17 cellular contexts compared by ENCODE assay signal in genomic region chr2:99891358-99891757, GRCh38.
A peak's percentile ranks its signal among the peaks of the same experiment; 100 is the strongest.
DNase-seq lines count a peak whose midpoint lies in the region; ATAC-seq and TF ChIP-seq lines count a peak whose summit lies in the region.
"Had no signal": no experiment of that assay in that cellular context is flagged by ENCODE, and none has a peak within 500 bp of the region (broad histone marks: within the 10 kb centered on the region; RNA-seq: fewer than 3 reads in every experiment).

No MANE protein-coding gene starts in this region.

- POLR2A ChIA-PET in WTC11 (lab: Charles Lee) = no interaction called here

- TF ChIP-seq CTCF in GM23338 (conservative IDR thresholded peaks at IDR 0.05; ENCODE audit: low read depth in 2 of 2) (no peak), WTC11 (IDR thresholded peaks at IDR 0.05) (no peak)

- H3K36me3 Mint-ChIP-seq in GM23338 (ENCODE audit: low read depth) = no peaks in the 10 kb centered on the region
- no peaks in the 10 kb centered on the region for H3K36me3 Mint-ChIP-seq in WTC11
- H3K36me3 Mint-ChIP-seq in stimulated activated naive B cell treated with anti-CD40 and anti-IgM and Interleukin-4, amounts not matched to agents 10 μg/mL and 1 μg/mL and 100 μg/mL, for 72 hours = peaks cover 14 to 40% of the 10 kb centered on the region in 2 donors
- H3K36me3 Mint-ChIP-seq in effector memory CD8-positive, alpha-beta T cell (ENCODE audit: insufficient read depth) = peaks cover 2% of the 10 kb centered on the region
- H3K36me3 Mint-ChIP-seq: CD8-positive, alpha-beta memory T cell had no signal

- CTCF ChIA-PET in WTC11 (lab: Charles Lee) = interaction anchor here (1.5 kb wide), 1 partner anchor 371 kb away, joined by 6 read pairs; no protein-coding TSS in a partner anchor

- H3K27ac ChIP-seq in GM23338 (ENCODE audit: low read depth) = no peak overlapping the region

- no peaks in the 10 kb centered on the region for H3K36me3 ChIP-seq in GM23338 (ENCODE audit: insufficient read depth)

- no peak overlapping the region for H3K4me2 ChIP-seq in GM23338
- H3K4me2 ChIP-seq: SK-N-SH had no signal

- H3K9me3 Mint-ChIP-seq in GM23338 (no peaks in the 10 kb centered on the region), WTC11 (no peaks in the 10 kb centered on the region)
- no peaks in the 10 kb centered on the region for H3K9me3 Mint-ChIP-seq in stimulated activated naive B cell treated with anti-CD40 and anti-IgM and Interleukin-4, amounts not matched to agents 10 μg/mL and 1 μg/mL and 100 μg/mL, for 72 hours
- no peaks in the 10 kb centered on the region for H3K9me3 Mint-ChIP-seq in effector memory CD8-positive, alpha-beta T cell
- H3K9me3 Mint-ChIP-seq: CD8-positive, alpha-beta memory T cell had no signal

- no peak overlapping the region for H3K4me3 ChIP-seq in GM23338

- DNase-seq in GM23338 (ENCODE audit: low spot score) (no peak), WTC11 (ENCODE audit: low spot score) (no peak), myocyte (ENCODE audit: low read depth) (peak; percentile 23), NCI-H446 (lab: John Stamatoyannopoulos, UW) (no peak)
- no peak for DNase-seq in stimulated activated naive B cell treated with anti-CD40 and anti-IgM and Interleukin-4, amounts not matched to agents 10 μg/mL and 1 μg/mL and 100 μg/mL, for 72 hours
- no peak for DNase-seq in effector memory CD8-positive, alpha-beta T cell
- DNase-seq: ACHN; C1 segment of cervical spinal cord; CD8-positive, alpha-beta memory T cell; DMS53; GOT3; NCI-H1436; NCI-H1930; NCI-H748 treated with DMSO at 0.1 percent for 48 hours; Right ventricle myocardium superior had no signal

- peaks cover 7% of the 10 kb centered on the region; the same call in 1 of the 2 replicates for H3K4me1 ChIP-seq in GM23338 (ENCODE audit: insufficient read depth)

- H3F3A ChIP-seq in GM23338 (replicated peaks; ENCODE audit: low read depth) = no peaks in the 10 kb centered on the region

- ATAC-seq in GM23338 (peak; percentile 22; the same call in 2 of the 3 replicates), WTC11 (no peak), GM18861 (IDR thresholded peaks at IDR 0.05; ENCODE audit: unreplicated experiment) (no peak)
- ATAC-seq in stimulated activated naive B cell treated with anti-CD40 and anti-IgM and Interleukin-4, amounts not matched to agents 10 μg/mL and 1 μg/mL and 100 μg/mL, for 72 hours (replicated peaks) = no peak
- ATAC-seq in effector memory CD8-positive, alpha-beta T cell (replicated peaks) = no peak

- H3K4me3 Mint-ChIP-seq in GM23338 (no peak overlapping the region), WTC11 (no peak overlapping the region)
- H3K4me3 Mint-ChIP-seq in stimulated activated naive B cell treated with anti-CD40 and anti-IgM and Interleukin-4, amounts not matched to agents 10 μg/mL and 1 μg/mL and 100 μg/mL, for 72 hours = no peak overlapping the region
- no peak overlapping the region for H3K4me3 Mint-ChIP-seq in effector memory CD8-positive, alpha-beta T cell
- H3K4me3 Mint-ChIP-seq: CD8-positive, alpha-beta memory T cell had no signal

- H3K4me1 Mint-ChIP-seq in GM23338 (peaks cover 14% of the 10 kb centered on the region), WTC11 (peaks cover 18% of the 10 kb centered on the region)
- H3K4me1 Mint-ChIP-seq in stimulated activated naive B cell treated with anti-CD40 and anti-IgM and Interleukin-4, amounts not matched to agents 10 μg/mL and 1 μg/mL and 100 μg/mL, for 72 hours = peaks cover 7 to 12% of the 10 kb centered on the region in 2 donors
- H3K4me1 Mint-ChIP-seq in effector memory CD8-positive, alpha-beta T cell (ENCODE audit: low read depth in 2 of 2) = no peaks in the 10 kb centered on the region
- H3K4me1 Mint-ChIP-seq: CD8-positive, alpha-beta memory T cell had no signal

- H2AFZ ChIP-seq in GM23338 = peak overlapping the region; percentile 56; the same call in 1 of the 2 replicates

- no peaks in the 10 kb centered on the region for H3K79me2 ChIP-seq in GM23338 (replicated peaks; ENCODE audit: insufficient read depth)

- H3K9me2 ChIP-seq in GM23338 (ENCODE audit: insufficient read depth) = no peaks in the 10 kb centered on the region
- H3K9me2 ChIP-seq: SK-N-SH had no signal

- H3K27me3 ChIP-seq in GM23338 (ENCODE audit: insufficient read depth) = no peaks in the 10 kb centered on the region

- peaks cover 3% of the 10 kb centered on the region for H3K27me3 Mint-ChIP-seq in GM23338 (ENCODE audit: insufficient read depth, low read depth, poor library complexity)
- H3K27me3 Mint-ChIP-seq in WTC11 (ENCODE audit: low read depth) = no peaks in the 10 kb centered on the region; the same call in 1 of the 2 replicates
- no peaks in the 10 kb centered on the region for H3K27me3 Mint-ChIP-seq in stimulated activated naive B cell treated with anti-CD40 and anti-IgM and Interleukin-4, amounts not matched to agents 10 μg/mL and 1 μg/mL and 100 μg/mL, for 72 hours
- H3K27me3 Mint-ChIP-seq in effector memory CD8-positive, alpha-beta T cell = no peaks in the 10 kb centered on the region
- H3K27me3 Mint-ChIP-seq: CD8-positive, alpha-beta memory T cell had no signal

- no peaks in the 10 kb centered on the region for H4K20me1 ChIP-seq in GM23338 (replicated peaks; ENCODE audit: insufficient read depth)

- H3K27ac Mint-ChIP-seq in GM23338 (no peak overlapping the region), WTC11 (peak overlapping the region; percentile 37)
- H3K27ac Mint-ChIP-seq in stimulated activated naive B cell treated with anti-CD40 and anti-IgM and Interleukin-4, amounts not matched to agents 10 μg/mL and 1 μg/mL and 100 μg/mL, for 72 hours = peak overlapping the region; percentile 2
- H3K27ac Mint-ChIP-seq in effector memory CD8-positive, alpha-beta T cell = no peak overlapping the region
- H3K27ac Mint-ChIP-seq: CD8-positive, alpha-beta memory T cell had no signal

TF ChIP-seq in GM23338, 12 proteins besides CTCF, POLR2A, EP300 and RAD21 (continues in another document):
- TF ChIP-seq EZH2phosphoT487 (IDR thresholded peaks at IDR 0.05; ENCODE audit: unreplicated experiment) (no peak), ZNF331 (CRISPR knock-in tag; IDR thresholded peaks at IDR 0.05; ENCODE audit: low read depth) (no peak), CREB1 (CRISPR knock-in tag; IDR thresholded peaks at IDR 0.05; ENCODE audit: low read depth) (no peak), ZNF114 (CRISPR knock-in tag; IDR thresholded peaks at IDR 0.05) (no peak), REST (IDR thresholded peaks at IDR 0.05; ENCODE audit: unreplicated experiment) (no peak), EZH2 (IDR thresholded peaks at IDR 0.05; ENCODE audit: low read depth, unreplicated experiment) (no peak)

TF ChIP-seq in WTC11, 78 proteins besides CTCF, POLR2A, EP300 and RAD21:
- TF ChIP-seq E2F4 (CRISPR knock-in tag; IDR thresholded peaks at IDR 0.05; ENCODE audit: borderline replicate concordance, low read depth) = no peak
- no peak for TF ChIP-seq JUN (CRISPR knock-in tag; IDR thresholded peaks at IDR 0.05)
- TF ChIP-seq MLX (CRISPR knock-in tag; IDR thresholded peaks at IDR 0.05) = no peak
- TF ChIP-seq RELA (CRISPR knock-in tag; IDR thresholded peaks at IDR 0.05; ENCODE audit: borderline replicate concordance) = no peak
- TF ChIP-seq AFF4 (CRISPR knock-in tag; IDR thresholded peaks at IDR 0.05; ENCODE audit: borderline replicate concordance) = no peak
- TF ChIP-seq SMAD3 (CRISPR knock-in tag; IDR thresholded peaks at IDR 0.05; ENCODE audit: borderline replicate concordance) = no peak
TF ChIP-seq in WTC11: peak in this region for 0.

Comparison
In these comparisons a context has a peak if more than half of its experiments do, and no peak if none do; other contexts are left out.
1. H3K27ac Mint-ChIP-seq: peak in WTC11 (single experiment) and stimulated activated naive B cell treated with anti-CD40 and anti-IgM and Interleukin-4, amounts not matched to agents 10 μg/mL and 1 μg/mL and 100 μg/mL, for 72 hours (single experiment); none in GM23338 (single experiment) and effector memory CD8-positive, alpha-beta T cell (0 of 2).